In the genomic region with DNA sequence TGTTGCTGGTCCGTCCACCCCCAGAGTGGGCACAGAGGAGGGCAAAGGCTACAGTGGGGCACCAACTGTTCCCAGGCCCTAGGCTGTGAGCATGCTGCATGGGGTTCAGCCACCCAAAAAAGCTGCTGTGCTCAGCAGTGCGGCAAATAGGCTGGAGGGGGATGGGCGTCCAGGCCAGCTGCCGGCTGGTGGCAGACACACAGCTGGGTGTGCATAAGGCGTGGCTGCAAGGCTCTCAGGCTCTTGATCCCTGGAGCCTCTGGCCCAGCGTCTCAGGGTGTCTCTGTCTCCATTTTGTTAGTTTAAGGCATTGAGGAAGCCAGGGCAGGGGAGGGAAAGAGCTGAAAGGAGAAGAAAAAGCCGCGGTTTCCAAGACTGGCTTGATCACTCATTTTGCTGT, we compare ENCODE assay signal across 9 cellular contexts. TPM values are rescaled to one million over a fixed set of nuclear protein-coding genes. Genes with fewer than 3 reads are reported as not detected.
DNase-seq lines count a peak whose midpoint lies in the region; ATAC-seq lines count a peak whose summit lies in the region.
"Had no signal": no experiment of that assay in that cellular context is flagged by ENCODE, and none has a peak within 500 bp of the region (broad histone marks: within the 10 kb centered on the region; RNA-seq: fewer than 3 reads in every experiment).

No MANE protein-coding gene starts in this region.

- WGBS in mesendoderm (ENCODE audit: extremely low coverage, insufficient coverage, low lambda C conversion rate) = no CpG with 5 or more reads among the region's 8 CpGs

- peaks cover 2% of the 10 kb centered on the region for H3K4me1 ChIP-seq in mesendoderm (ENCODE audit: control insufficient read depth, low read depth, low read length)

- no peak overlapping the region for H4K5ac ChIP-seq in mesendoderm (ENCODE audit: low read length)

- no peaks in the 10 kb centered on the region for H3K79me1 ChIP-seq in mesendoderm (ENCODE audit: low read length)

- H2BK5ac ChIP-seq in mesendoderm (ENCODE audit: low read length) = no peak overlapping the region

- H3K27me3 ChIP-seq in mesendoderm (ENCODE audit: insufficient read depth, low read length, poor library complexity) = no peaks in the 10 kb centered on the region

- no peak overlapping the region for H2BK15ac ChIP-seq in mesendoderm (replicated peaks; ENCODE audit: low read depth)

- no peak overlapping the region for H4K8ac ChIP-seq in mesendoderm (ENCODE audit: low read depth, low read length)

- ATAC-seq in HG02642 (IDR thresholded peaks at IDR 0.05; ENCODE audit: poor library complexity, unreplicated experiment) (peak; percentile 53), HG03135 (IDR thresholded peaks at IDR 0.05; ENCODE audit: unreplicated experiment) (no peak)

- H3K56ac ChIP-seq in mesendoderm (ENCODE audit: low read length) = no peak overlapping the region

- no peak overlapping the region for H3K4ac ChIP-seq in mesendoderm (ENCODE audit: low read depth, low read length)

- H2BK120ac ChIP-seq in mesendoderm (ENCODE audit: low read depth, low read length) = no peak overlapping the region

- no peak overlapping the region for H3K27ac ChIP-seq in mesendoderm (ENCODE audit: low read depth, low read length)

- peaks cover 6% of the 10 kb centered on the region for H3K36me3 ChIP-seq in mesendoderm (ENCODE audit: control insufficient read depth, insufficient read depth, low read length)

- DNase-seq in NCI-H1417 (lab: John Stamatoyannopoulos, UW) = peak; percentile 26 to 64 (median 34)
- DNase-seq in NCI-H1417 treated with DMSO at 0.1 percent for 48 hours (lab: John Stamatoyannopoulos, UW) = no peak
- peak; percentile 36 to 66 for DNase-seq in SHP77 (lab: John Stamatoyannopoulos, UW)
- peak; percentile 31 for DNase-seq in mesendoderm
- no peak for DNase-seq in epidermal melanocyte (ENCODE audit: insufficient read length, low spot score)
- DNase-seq in CD1c-positive myeloid dendritic cell (ENCODE audit: extremely low spot score) = no peak

- no peak overlapping the region for H3K4me3 ChIP-seq in mesendoderm (ENCODE audit: low read length)

- no peak overlapping the region for H3K18ac ChIP-seq in mesendoderm (ENCODE audit: low read length)

- no peak overlapping the region for H3K23ac ChIP-seq in mesendoderm (ENCODE audit: low read length)

- no peak overlapping the region for H3K9ac ChIP-seq in mesendoderm (ENCODE audit: low read length)

- no peak overlapping the region for H3K4me2 ChIP-seq in mesendoderm (ENCODE audit: low read length)

- no peaks in the 10 kb centered on the region for H3K79me2 ChIP-seq in mesendoderm (ENCODE audit: control insufficient read depth, insufficient read depth, low read length)

- no peak overlapping the region for H2AK5ac ChIP-seq in mesendoderm (ENCODE audit: low read length)

RNA-seq across cellular contexts. Expression of a gene that starts 8.8 kb away (rescaled TPM):
- polyA plus RNA-seq in mesendoderm (2013, experiment 1 of 2) = 2,776 TPM
- polyA plus RNA-seq in mesendoderm (2013, experiment 2 of 2) = 2,856 TPM

RNA-seq across cellular contexts. Expression of a gene that starts 11.4 kb away (rescaled TPM):
- 4.3 TPM for polyA plus RNA-seq in mesendoderm (2013, experiment 1 of 2)
- polyA plus RNA-seq in mesendoderm (2013, experiment 2 of 2) = 4.5 TPM

RNA-seq across cellular contexts. Expression of a gene that starts 16.9 kb away (rescaled TPM):
- 0.70 TPM for polyA plus RNA-seq in mesendoderm (2013, experiment 1 of 2)
- 0.70 TPM for polyA plus RNA-seq in mesendoderm (2013, experiment 2 of 2)

RNA-seq across cellular contexts. Expression of a gene that starts 42.9 kb away (rescaled TPM):
- not detected for polyA plus RNA-seq in mesendoderm (2013, experiment 1 of 2)
- polyA plus RNA-seq in mesendoderm (2013, experiment 2 of 2) = not detected
- polyA plus RNA-seq: heart right ventricle had no signal

RNA-seq across cellular contexts. Expression of a gene that starts 57.5 kb away (rescaled TPM):
- 0.44 TPM for polyA plus RNA-seq in mesendoderm (2013, experiment 1 of 2)
- polyA plus RNA-seq in mesendoderm (2013, experiment 2 of 2) = 0.24 TPM

Comparison
In these comparisons a context has a peak if more than half of its experiments do, and no peak if none do; other contexts are left out.
1. DNase-seq: peak in NCI-H1417 (3 of 3), SHP77 (2 of 2) and mesendoderm (single experiment); none in NCI-H1417 treated with DMSO at 0.1 percent for 48 hours (single experiment), epidermal melanocyte (single experiment) and CD1c-positive myeloid dendritic cell (single experiment).